2 cellular contexts compared by ENCODE assay signal in the genomic region with DNA sequence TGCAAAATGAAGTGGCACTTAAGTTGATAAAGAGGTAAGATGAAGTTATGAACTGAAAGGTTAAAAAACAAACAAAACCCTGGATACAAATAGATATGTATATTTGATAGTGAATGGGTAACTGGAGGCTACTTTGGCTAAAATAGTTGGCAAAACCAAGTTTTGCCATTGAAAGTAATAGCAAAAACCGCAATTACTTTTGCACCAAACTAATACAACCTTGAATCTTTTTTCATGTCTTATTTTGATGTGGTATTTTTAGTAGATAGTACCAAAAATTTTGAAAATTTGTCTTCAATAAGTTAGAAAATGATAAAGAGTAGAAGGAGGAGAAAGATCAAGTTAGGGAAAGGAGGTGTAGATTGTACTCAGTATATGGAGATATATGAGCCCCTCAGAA.
TF ChIP-seq lines count a peak whose summit lies in the region.

No MANE protein-coding gene starts in this region.

TF ChIP-seq in HepG2, 621 proteins besides CTCF, POLR2A, EP300 and RAD21 (continues in another document):
- TF ChIP-seq YEATS4 (CRISPR knock-in tag; IDR thresholded peaks at IDR 0.05; ENCODE audit: borderline replicate concordance): no peak
- no peak for TF ChIP-seq ZNF121 (CRISPR knock-in tag; IDR thresholded peaks at IDR 0.05)
- no peak for TF ChIP-seq MTA3 (CRISPR knock-in tag; IDR thresholded peaks at IDR 0.05)
- TF ChIP-seq, protein P1, sequence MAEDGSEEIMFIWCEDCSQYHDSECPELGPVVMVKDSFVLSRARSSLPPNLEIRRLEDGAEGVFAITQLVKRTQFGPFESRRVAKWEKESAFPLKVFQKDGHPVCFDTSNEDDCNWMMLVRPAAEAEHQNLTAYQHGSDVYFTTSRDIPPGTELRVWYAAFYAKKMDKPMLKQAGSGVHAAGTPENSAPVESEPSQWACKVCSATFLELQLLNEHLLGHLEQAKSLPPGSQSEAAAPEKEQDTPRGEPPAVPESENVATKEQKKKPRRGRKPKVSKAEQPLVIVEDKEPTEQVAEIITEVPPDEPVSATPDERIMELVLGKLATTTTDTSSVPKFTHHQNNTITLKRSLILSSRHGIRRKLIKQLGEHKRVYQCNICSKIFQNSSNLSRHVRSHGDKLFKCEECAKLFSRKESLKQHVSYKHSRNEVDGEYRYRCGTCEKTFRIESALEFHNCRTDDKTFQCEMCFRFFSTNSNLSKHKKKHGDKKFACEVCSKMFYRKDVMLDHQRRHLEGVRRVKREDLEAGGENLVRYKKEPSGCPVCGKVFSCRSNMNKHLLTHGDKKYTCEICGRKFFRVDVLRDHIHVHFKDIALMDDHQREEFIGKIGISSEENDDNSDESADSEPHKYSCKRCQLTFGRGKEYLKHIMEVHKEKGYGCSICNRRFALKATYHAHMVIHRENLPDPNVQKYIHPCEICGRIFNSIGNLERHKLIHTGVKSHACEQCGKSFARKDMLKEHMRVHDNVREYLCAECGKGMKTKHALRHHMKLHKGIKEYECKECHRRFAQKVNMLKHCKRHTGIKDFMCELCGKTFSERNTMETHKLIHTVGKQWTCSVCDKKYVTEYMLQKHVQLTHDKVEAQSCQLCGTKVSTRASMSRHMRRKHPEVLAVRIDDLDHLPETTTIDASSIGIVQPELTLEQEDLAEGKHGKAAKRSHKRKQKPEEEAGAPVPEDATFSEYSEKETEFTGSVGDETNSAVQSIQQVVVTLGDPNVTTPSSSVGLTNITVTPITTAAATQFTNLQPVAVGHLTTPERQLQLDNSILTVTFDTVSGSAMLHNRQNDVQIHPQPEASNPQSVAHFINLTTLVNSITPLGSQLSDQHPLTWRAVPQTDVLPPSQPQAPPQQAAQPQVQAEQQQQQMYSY (CRISPR knock-in tag; IDR thresholded peaks at IDR 0.05): no peak
- TF ChIP-seq, protein P2, sequence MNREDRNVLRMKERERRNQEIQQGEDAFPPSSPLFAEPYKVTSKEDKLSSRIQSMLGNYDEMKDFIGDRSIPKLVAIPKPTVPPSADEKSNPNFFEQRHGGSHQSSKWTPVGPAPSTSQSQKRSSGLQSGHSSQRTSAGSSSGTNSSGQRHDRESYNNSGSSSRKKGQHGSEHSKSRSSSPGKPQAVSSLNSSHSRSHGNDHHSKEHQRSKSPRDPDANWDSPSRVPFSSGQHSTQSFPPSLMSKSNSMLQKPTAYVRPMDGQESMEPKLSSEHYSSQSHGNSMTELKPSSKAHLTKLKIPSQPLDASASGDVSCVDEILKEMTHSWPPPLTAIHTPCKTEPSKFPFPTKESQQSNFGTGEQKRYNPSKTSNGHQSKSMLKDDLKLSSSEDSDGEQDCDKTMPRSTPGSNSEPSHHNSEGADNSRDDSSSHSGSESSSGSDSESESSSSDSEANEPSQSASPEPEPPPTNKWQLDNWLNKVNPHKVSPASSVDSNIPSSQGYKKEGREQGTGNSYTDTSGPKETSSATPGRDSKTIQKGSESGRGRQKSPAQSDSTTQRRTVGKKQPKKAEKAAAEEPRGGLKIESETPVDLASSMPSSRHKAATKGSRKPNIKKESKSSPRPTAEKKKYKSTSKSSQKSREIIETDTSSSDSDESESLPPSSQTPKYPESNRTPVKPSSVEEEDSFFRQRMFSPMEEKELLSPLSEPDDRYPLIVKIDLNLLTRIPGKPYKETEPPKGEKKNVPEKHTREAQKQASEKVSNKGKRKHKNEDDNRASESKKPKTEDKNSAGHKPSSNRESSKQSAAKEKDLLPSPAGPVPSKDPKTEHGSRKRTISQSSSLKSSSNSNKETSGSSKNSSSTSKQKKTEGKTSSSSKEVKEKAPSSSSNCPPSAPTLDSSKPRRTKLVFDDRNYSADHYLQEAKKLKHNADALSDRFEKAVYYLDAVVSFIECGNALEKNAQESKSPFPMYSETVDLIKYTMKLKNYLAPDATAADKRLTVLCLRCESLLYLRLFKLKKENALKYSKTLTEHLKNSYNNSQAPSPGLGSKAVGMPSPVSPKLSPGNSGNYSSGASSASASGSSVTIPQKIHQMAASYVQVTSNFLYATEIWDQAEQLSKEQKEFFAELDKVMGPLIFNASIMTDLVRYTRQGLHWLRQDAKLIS (CRISPR knock-in tag; IDR thresholded peaks at IDR 0.05): no peak
- TF ChIP-seq ZNF703 (CRISPR knock-in tag; IDR thresholded peaks at IDR 0.05; ENCODE audit: borderline replicate concordance): no peak
- no peak for TF ChIP-seq EZH2 (conservative IDR thresholded peaks at IDR 0.05; ENCODE audit: low read depth, low read length)

TF ChIP-seq in GM12878, 131 proteins besides CTCF, POLR2A, EP300 and RAD21:
- TF ChIP-seq, protein P3, sequence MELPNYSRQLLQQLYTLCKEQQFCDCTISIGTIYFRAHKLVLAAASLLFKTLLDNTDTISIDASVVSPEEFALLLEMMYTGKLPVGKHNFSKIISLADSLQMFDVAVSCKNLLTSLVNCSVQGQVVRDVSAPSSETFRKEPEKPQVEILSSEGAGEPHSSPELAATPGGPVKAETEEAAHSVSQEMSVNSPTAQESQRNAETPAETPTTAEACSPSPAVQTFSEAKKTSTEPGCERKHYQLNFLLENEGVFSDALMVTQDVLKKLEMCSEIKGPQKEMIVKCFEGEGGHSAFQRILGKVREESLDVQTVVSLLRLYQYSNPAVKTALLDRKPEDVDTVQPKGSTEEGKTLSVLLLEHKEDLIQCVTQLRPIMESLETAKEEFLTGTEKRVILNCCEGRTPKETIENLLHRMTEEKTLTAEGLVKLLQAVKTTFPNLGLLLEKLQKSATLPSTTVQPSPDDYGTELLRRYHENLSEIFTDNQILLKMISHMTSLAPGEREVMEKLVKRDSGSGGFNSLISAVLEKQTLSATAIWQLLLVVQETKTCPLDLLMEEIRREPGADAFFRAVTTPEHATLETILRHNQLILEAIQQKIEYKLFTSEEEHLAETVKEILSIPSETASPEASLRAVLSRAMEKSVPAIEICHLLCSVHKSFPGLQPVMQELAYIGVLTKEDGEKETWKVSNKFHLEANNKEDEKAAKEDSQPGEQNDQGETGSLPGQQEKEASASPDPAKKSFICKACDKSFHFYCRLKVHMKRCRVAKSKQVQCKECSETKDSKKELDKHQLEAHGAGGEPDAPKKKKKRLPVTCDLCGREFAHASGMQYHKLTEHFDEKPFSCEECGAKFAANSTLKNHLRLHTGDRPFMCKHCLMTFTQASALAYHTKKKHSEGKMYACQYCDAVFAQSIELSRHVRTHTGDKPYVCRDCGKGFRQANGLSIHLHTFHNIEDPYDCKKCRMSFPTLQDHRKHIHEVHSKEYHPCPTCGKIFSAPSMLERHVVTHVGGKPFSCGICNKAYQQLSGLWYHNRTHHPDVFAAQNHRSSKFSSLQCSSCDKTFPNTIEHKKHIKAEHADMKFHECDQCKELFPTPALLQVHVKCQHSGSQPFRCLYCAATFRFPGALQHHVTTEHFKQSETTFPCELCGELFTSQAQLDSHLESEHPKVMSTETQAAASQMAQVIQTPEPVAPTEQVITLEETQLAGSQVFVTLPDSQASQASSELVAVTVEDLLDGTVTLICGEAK (IDR thresholded peaks at IDR 0.05; ENCODE audit: borderline replicate concordance): peak; percentile 30; the same call in 1 of the 2 replicates
- TF ChIP-seq HCFC1 (IDR thresholded peaks at IDR 0.05; ENCODE audit: low read length) (no peak), POU2F2 (IDR thresholded peaks at IDR 0.05; ENCODE audit: borderline replicate concordance, low read depth, low read length) (no peak)
TF ChIP-seq in GM12878: peak in this region for 1.
